ENCODE assay signal across 9 cellular contexts in the genomic region with DNA sequence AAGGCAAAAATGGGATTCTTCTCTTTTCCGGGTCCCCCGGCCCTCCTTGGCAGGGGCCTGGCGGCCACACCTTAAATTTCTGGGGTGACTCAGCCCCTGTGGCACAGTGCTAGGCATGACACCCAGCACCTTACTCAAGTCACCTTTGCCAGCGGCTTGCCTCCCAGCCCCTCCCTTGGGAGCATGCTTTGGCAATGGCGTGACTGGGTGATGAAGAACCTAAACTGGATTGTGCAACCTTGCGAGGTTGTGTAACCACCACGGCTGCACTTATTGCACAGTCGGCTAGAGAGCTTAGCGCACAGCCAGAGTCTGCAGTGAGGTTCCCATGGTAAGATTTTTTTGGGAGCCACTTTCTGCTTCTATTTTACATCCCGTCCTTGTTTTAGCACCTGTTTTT. TPM values are rescaled to one million over a fixed set of nuclear protein-coding genes. Genes with fewer than 3 reads are reported as not detected.
DNase-seq lines count a peak whose midpoint lies in the region; ATAC-seq, FAIRE-seq and TF ChIP-seq lines count a peak whose summit lies in the region.
"Had no signal": no experiment of that assay in that cellular context is flagged by ENCODE, and none has a peak within 500 bp of the region (broad histone marks: within the 10 kb centered on the region; RNA-seq: fewer than 3 reads in every experiment).

No MANE protein-coding gene starts in this region.

- no peaks in the 10 kb centered on the region for H3K9me3 ChIP-seq in hepatocyte (ENCODE audit: low read depth)
- no peaks in the 10 kb centered on the region for H3K9me3 ChIP-seq in suprapubic skin

- ATAC-seq in WTC11 = no peak
- no peak for ATAC-seq in GM18502 (IDR thresholded peaks at IDR 0.05; ENCODE audit: poor library complexity, unreplicated experiment)

- POLR2A ChIA-PET in WTC11 (lab: Charles Lee) = no interaction called here

- TF ChIP-seq EP300 in Ishikawa (IDR thresholded peaks at IDR 0.05; ENCODE audit: borderline replicate concordance) (no peak), suprapubic skin (IDR thresholded peaks at IDR 0.05) (no peak)

- H3K36me3 Mint-ChIP-seq in WTC11 = no peaks in the 10 kb centered on the region
- no peaks in the 10 kb centered on the region for H3K36me3 Mint-ChIP-seq in type B pancreatic cell

- TF ChIP-seq RAD21 in Ishikawa (IDR thresholded peaks at IDR 0.05; ENCODE audit: low read depth) = no peak

- H3K4me1 Mint-ChIP-seq in WTC11 (0 out of 2 replicates have a peak, but pooled peaks cover 2% of the 10 kb centered on the region), type B pancreatic cell (ENCODE audit: unreplicated experiment) (peaks cover 13% of the 10 kb centered on the region)

- DNase-seq in WTC11 (ENCODE audit: low spot score) (no peak), hepatocyte (ENCODE audit: low spot score) (peak; percentile 60), suprapubic skin (ENCODE audit: low spot score in 2 of 2) (peak; percentile 87 to 88), D721Med (ENCODE audit: insufficient read length, low spot score) (no peak), type B pancreatic cell (ENCODE audit: extremely low spot score, unreplicated experiment) (no peak), ACHN (no peak)

- in situ Hi-C loops in ACHN (cut with HindIII; ENCODE audit: low pct_ligation_motif_present, low pct_unique_long_range_greater_than_20kb, low sequenced_read_pairs) = no loop called here

- H3K4me1 ChIP-seq in hepatocyte (ENCODE audit: insufficient read depth) (no peaks in the 10 kb centered on the region), suprapubic skin (peaks cover 17% of the 10 kb centered on the region)

- H4K20me1 ChIP-seq in hepatocyte (ENCODE audit: insufficient read depth, poor library complexity, severe bottlenecking) = no peaks in the 10 kb centered on the region

- CTCF ChIA-PET in WTC11 (lab: Charles Lee) = interaction anchor here (1.2 to 2.9 kb wide), 2 partner anchors 10 to 106 kb away, joined by 3 to 10 read pairs; no protein-coding TSS in a partner anchor

- no peak for FAIRE-seq in D721Med (lab: Jason Lieb, UNC)

- no peak overlapping the region for H3K27ac Mint-ChIP-seq in WTC11
- H3K27ac Mint-ChIP-seq in type B pancreatic cell = no peak overlapping the region

- TF ChIP-seq CTCF in WTC11 (IDR thresholded peaks at IDR 0.05) = no peak
- TF ChIP-seq CTCF in hepatocyte (IDR thresholded peaks at IDR 0.05; ENCODE audit: poor library complexity) = no peak
- TF ChIP-seq CTCF in suprapubic skin (IDR thresholded peaks at IDR 0.05) = no peak
- TF ChIP-seq CTCF in D721Med (IDR thresholded peaks at IDR 0.05; ENCODE audit: insufficient read depth, missing control alignments) = no peak
- TF ChIP-seq CTCF in type B pancreatic cell (conservative IDR thresholded peaks at IDR 0.05) = no peak

- H3K4me3 Mint-ChIP-seq in WTC11 (no peak overlapping the region), type B pancreatic cell (no peak overlapping the region)

- H3K27ac ChIP-seq in hepatocyte = no peak overlapping the region
- peak overlapping the region; percentile 79 for H3K27ac ChIP-seq in suprapubic skin

- H3K27me3 ChIP-seq in hepatocyte (no peaks in the 10 kb centered on the region), suprapubic skin (no peaks in the 10 kb centered on the region)

- H3K27me3 Mint-ChIP-seq in WTC11 (ENCODE audit: low read depth) = peaks cover 2% of the 10 kb centered on the region; the same call in 1 of the 2 replicates
- H3K27me3 Mint-ChIP-seq in type B pancreatic cell = peaks cover 10% of the 10 kb centered on the region

- H3K9me3 Mint-ChIP-seq in WTC11 = peaks cover 9% of the 10 kb centered on the region
- H3K9me3 Mint-ChIP-seq in type B pancreatic cell = peaks cover 7% of the 10 kb centered on the region
- H3K9me3 Mint-ChIP-seq: neural crest cell had no signal

- TF ChIP-seq POLR2A in suprapubic skin (IDR thresholded peaks at IDR 0.05) = no peak

- WGBS in hepatocyte (ENCODE audit: low lambda C conversion rate, missing lambda C conversion rate) = 69% methylated on average over 10 of the region's 10 CpGs
- 35% methylated on average over 10 of the region's 10 CpGs for WGBS in suprapubic skin

- H3K4me2 ChIP-seq in hepatocyte = peak overlapping the region; percentile 40

- no peak overlapping the region for H3K4me3 ChIP-seq in hepatocyte
- peak overlapping the region; percentile 16 for H3K4me3 ChIP-seq in suprapubic skin

- H3K9me2 ChIP-seq in hepatocyte (replicated peaks; ENCODE audit: insufficient read depth) = no peaks in the 10 kb centered on the region

- H3K36me3 ChIP-seq in hepatocyte (replicated peaks; ENCODE audit: insufficient read depth, low read depth) (no peaks in the 10 kb centered on the region), suprapubic skin (no peaks in the 10 kb centered on the region)

- H3K79me2 ChIP-seq in hepatocyte = no peaks in the 10 kb centered on the region

- H2AFZ ChIP-seq in hepatocyte = no peak overlapping the region

TF ChIP-seq in Ishikawa, 13 proteins besides CTCF, POLR2A, EP300 and RAD21 (continues in another document):
- TF ChIP-seq FOXM1 (IDR thresholded peaks at IDR 0.05; ENCODE audit: borderline replicate concordance, low read depth) (no peak), CEBPB (IDR thresholded peaks at IDR 0.05) (peak; percentile 100), NFIC (IDR thresholded peaks at IDR 0.05) (no peak), TCF12 (IDR thresholded peaks at IDR 0.05; ENCODE audit: low read depth) (no peak)
- TF ChIP-seq, protein P1, sequence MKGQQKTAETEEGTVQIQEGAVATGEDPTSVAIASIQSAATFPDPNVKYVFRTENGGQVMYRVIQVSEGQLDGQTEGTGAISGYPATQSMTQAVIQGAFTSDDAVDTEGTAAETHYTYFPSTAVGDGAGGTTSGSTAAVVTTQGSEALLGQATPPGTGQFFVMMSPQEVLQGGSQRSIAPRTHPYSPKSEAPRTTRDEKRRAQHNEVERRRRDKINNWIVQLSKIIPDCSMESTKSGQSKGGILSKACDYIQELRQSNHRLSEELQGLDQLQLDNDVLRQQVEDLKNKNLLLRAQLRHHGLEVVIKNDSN (IDR thresholded peaks at IDR 0.05) = no peak

TF ChIP-seq in WTC11, 78 proteins besides CTCF, POLR2A, EP300 and RAD21:
- TF ChIP-seq GABPB1 (CRISPR knock-in tag; IDR thresholded peaks at IDR 0.05) (peak; percentile 99), ZNF416 (CRISPR knock-in tag; IDR thresholded peaks at IDR 0.05) (no peak)

RNA-seq across cellular contexts. Expression of a gene that starts 16.1 kb away (rescaled TPM):
- total RNA-seq in WTC11 (2021) (12.6 to 14.5 TPM (median 14.5 TPM) in 3 replicates), hepatocyte (11.8 and 12.2 TPM in 2 replicates), suprapubic skin (10 to 100 TPM; 39.7 to 50.9 (median 46.0) TPM), type B pancreatic cell (ENCODE audit: low replicate concordance) (3.0 and 20.7 TPM in 2 replicates)
- polyA plus RNA-seq in hepatocyte = 7.4 and 12.2 TPM in 2 replicates

Comparison
In these comparisons a context has a peak if more than half of its experiments do, and no peak if none do; other contexts are left out.
1. DNase-seq: peak in hepatocyte (single experiment) and suprapubic skin (2 of 2); none in WTC11 (single experiment), D721Med (single experiment), type B pancreatic cell (single experiment) and ACHN (single experiment).